11 cellular contexts compared by ENCODE assay signal in genomic region chr15:69443032-69443611, GRCh38. TPM values are rescaled to one million over a fixed set of nuclear protein-coding genes. Genes with fewer than 3 reads are reported as not detected.
DNase-seq lines count a peak whose midpoint lies in the region; ATAC-seq and TF ChIP-seq lines count a peak whose summit lies in the region.
"Had no signal": no experiment of that assay in that cellular context is flagged by ENCODE, and none has a peak within 500 bp of the region (broad histone marks: within the 10 kb centered on the region; RNA-seq: fewer than 3 reads in every experiment).

No MANE protein-coding gene starts in this region.

- TF ChIP-seq POLR2A in vagina (IDR thresholded peaks at IDR 0.05) = no peak

- intact Hi-C loops in activated CD8-positive, alpha-beta T cell treated with anti-CD3 and anti-CD28 coated beads for 36 hours (cut with micrococcal nuclease) = no loop called here
- intact Hi-C loops in vagina (cut with DNase I) = no loop called here

- H3K4me1 Mint-ChIP-seq in activated CD8-positive, alpha-beta memory T cell treated with anti-CD3 and anti-CD28 coated beads, Interleukin-2, amount 10 ng/mL, durations not matched to agents 7 days and 5 days = peaks cover 16% of the 10 kb centered on the region
- peaks cover 13% of the 10 kb centered on the region for H3K4me1 Mint-ChIP-seq in activated CD8-positive, alpha-beta T cell treated with anti-CD3 and anti-CD28 coated beads for 36 hours (ENCODE audit: low read depth)
- H3K4me1 Mint-ChIP-seq in stimulated activated memory B cell treated with anti-CD40 and anti-IgM and Interleukin-4, amounts not matched to agents 10 μg/mL and 1 μg/mL and 100 μg/mL, for 72 hours = peaks cover 8% of the 10 kb centered on the region
- H3K4me1 Mint-ChIP-seq in mesothelial cell of epicardium = no peaks in the 10 kb centered on the region

- no peak overlapping the region for H3K4me3 ChIP-seq in vagina
- H3K4me3 ChIP-seq: coronary artery had no signal

- peak overlapping the region; percentile 23 for H3K4me3 Mint-ChIP-seq in activated CD8-positive, alpha-beta memory T cell treated with anti-CD3 and anti-CD28 coated beads, Interleukin-2, amount 10 ng/mL, durations not matched to agents 7 days and 5 days
- H3K4me3 Mint-ChIP-seq in activated CD8-positive, alpha-beta T cell treated with anti-CD3 and anti-CD28 coated beads for 36 hours = no peak overlapping the region
- no peak overlapping the region for H3K4me3 Mint-ChIP-seq in stimulated activated memory B cell treated with anti-CD40 and anti-IgM and Interleukin-4, amounts not matched to agents 10 μg/mL and 1 μg/mL and 100 μg/mL, for 72 hours
- H3K4me3 Mint-ChIP-seq in mesothelial cell of epicardium = no peak overlapping the region

- H3K27ac Mint-ChIP-seq in activated CD8-positive, alpha-beta memory T cell treated with anti-CD3 and anti-CD28 coated beads, Interleukin-2, amount 10 ng/mL, durations not matched to agents 7 days and 5 days = peak overlapping the region; percentile 60
- H3K27ac Mint-ChIP-seq in activated CD8-positive, alpha-beta T cell treated with anti-CD3 and anti-CD28 coated beads for 36 hours = peak overlapping the region; percentile 25
- H3K27ac Mint-ChIP-seq in stimulated activated memory B cell treated with anti-CD40 and anti-IgM and Interleukin-4, amounts not matched to agents 10 μg/mL and 1 μg/mL and 100 μg/mL, for 72 hours = peak overlapping the region; percentile 75
- H3K27ac Mint-ChIP-seq in mesothelial cell of epicardium = no peak overlapping the region

- no peaks in the 10 kb centered on the region for H3K9me3 ChIP-seq in vagina

- no peak overlapping the region for H3K27ac ChIP-seq in vagina
- H3K27ac ChIP-seq: coronary artery had no signal

- CTCF ChIA-PET in activated CD8-positive, alpha-beta memory T cell treated with anti-CD3 and anti-CD28 coated beads, Interleukin-2, amount 10 ng/mL, durations not matched to agents 7 days and 5 days (lab: Charles Lee) = interaction anchor here (0.6 to 1.8 kb wide), 3 partner anchors 9 to 150 kb away, joined by 3 to 11 read pairs (median 5); partner anchors contain the start of gene RPLP1
- CTCF ChIA-PET in activated CD8-positive, alpha-beta T cell treated with anti-CD3 and anti-CD28 coated beads for 36 hours (lab: Charles Lee) = no interaction called here

- no peak for DNase-seq in activated CD8-positive, alpha-beta memory T cell treated with anti-CD3 and anti-CD28 coated beads, Interleukin-2, amount 10 ng/mL, durations not matched to agents 7 days and 5 days
- no peak for DNase-seq in activated CD8-positive, alpha-beta memory T cell treated with anti-CD3 and anti-CD28 coated beads for 24 hours
- DNase-seq in activated CD8-positive, alpha-beta T cell treated with anti-CD3 and anti-CD28 coated beads for 36 hours = no peak
- no peak for DNase-seq in vagina (ENCODE audit: extremely low spot score in 2 of 2)
- DNase-seq in T-helper 9 cell = no peak
- DNase-seq in mesothelial cell of epicardium (ENCODE audit: low spot score in 2 of 2, unreplicated experiment in 2 of 2) = no peak
- DNase-seq: foreskin melanocyte had no signal

- POLR2A ChIA-PET in activated CD8-positive, alpha-beta T cell treated with anti-CD3 and anti-CD28 coated beads for 36 hours (lab: Charles Lee) = interaction anchor here (0.6 to 3.0 kb wide), 2 partner anchors 9 to 357 kb away, joined by 3 to 14 read pairs; partner anchors contain the start of gene RPLP1

- no peak for TF ChIP-seq CTCF in activated CD8-positive, alpha-beta T cell treated with anti-CD3 and anti-CD28 coated beads for 36 hours (IDR thresholded peaks at IDR 0.05)
- TF ChIP-seq CTCF in vagina (IDR thresholded peaks at IDR 0.05) (no peak), mesothelial cell of epicardium (IDR thresholded peaks at IDR 0.05; ENCODE audit: unreplicated experiment) (no peak)

- ATAC-seq in activated CD8-positive, alpha-beta memory T cell treated with anti-CD3 and anti-CD28 coated beads, Interleukin-2, amount 10 ng/mL, durations not matched to agents 7 days and 5 days = peak; percentile 77
- ATAC-seq in HG02938 (IDR thresholded peaks at IDR 0.05; ENCODE audit: unreplicated experiment) = peak; percentile 67
- peak; percentile 90 for ATAC-seq in activated CD8-positive, alpha-beta T cell treated with anti-CD3 and anti-CD28 coated beads for 36 hours
- ATAC-seq in stimulated activated memory B cell treated with anti-CD40 and anti-IgM and Interleukin-4, amounts not matched to agents 10 μg/mL and 1 μg/mL and 100 μg/mL, for 72 hours = peak; percentile 91
- ATAC-seq: Panc1 had no signal

- no peaks in the 10 kb centered on the region for H3K4me1 ChIP-seq in vagina

- H3K27me3 ChIP-seq in vagina = no peaks in the 10 kb centered on the region

- H3K36me3 Mint-ChIP-seq in activated CD8-positive, alpha-beta memory T cell treated with anti-CD3 and anti-CD28 coated beads, Interleukin-2, amount 10 ng/mL, durations not matched to agents 7 days and 5 days = peaks cover 77% of the 10 kb centered on the region
- peaks cover 71% of the 10 kb centered on the region for H3K36me3 Mint-ChIP-seq in activated CD8-positive, alpha-beta T cell treated with anti-CD3 and anti-CD28 coated beads for 36 hours (ENCODE audit: low read depth)
- H3K36me3 Mint-ChIP-seq in stimulated activated memory B cell treated with anti-CD40 and anti-IgM and Interleukin-4, amounts not matched to agents 10 μg/mL and 1 μg/mL and 100 μg/mL, for 72 hours = no peaks in the 10 kb centered on the region
- H3K36me3 Mint-ChIP-seq in mesothelial cell of epicardium = peaks cover 24% of the 10 kb centered on the region

- no peaks in the 10 kb centered on the region for H3K9me3 Mint-ChIP-seq in activated CD8-positive, alpha-beta memory T cell treated with anti-CD3 and anti-CD28 coated beads, Interleukin-2, amount 10 ng/mL, durations not matched to agents 7 days and 5 days (ENCODE audit: low read depth)
- H3K9me3 Mint-ChIP-seq in activated CD8-positive, alpha-beta T cell treated with anti-CD3 and anti-CD28 coated beads for 36 hours = no peaks in the 10 kb centered on the region
- no peaks in the 10 kb centered on the region for H3K9me3 Mint-ChIP-seq in stimulated activated memory B cell treated with anti-CD40 and anti-IgM and Interleukin-4, amounts not matched to agents 10 μg/mL and 1 μg/mL and 100 μg/mL, for 72 hours
- H3K9me3 Mint-ChIP-seq in mesothelial cell of epicardium = no peaks in the 10 kb centered on the region

- no peaks in the 10 kb centered on the region for H3K27me3 Mint-ChIP-seq in activated CD8-positive, alpha-beta memory T cell treated with anti-CD3 and anti-CD28 coated beads, Interleukin-2, amount 10 ng/mL, durations not matched to agents 7 days and 5 days
- no peaks in the 10 kb centered on the region for H3K27me3 Mint-ChIP-seq in activated CD8-positive, alpha-beta T cell treated with anti-CD3 and anti-CD28 coated beads for 36 hours
- no peaks in the 10 kb centered on the region for H3K27me3 Mint-ChIP-seq in stimulated activated memory B cell treated with anti-CD40 and anti-IgM and Interleukin-4, amounts not matched to agents 10 μg/mL and 1 μg/mL and 100 μg/mL, for 72 hours
- H3K27me3 Mint-ChIP-seq in mesothelial cell of epicardium (ENCODE audit: low read depth) = no peaks in the 10 kb centered on the region

- no peaks in the 10 kb centered on the region for H3K36me3 ChIP-seq in vagina

RNA-seq across cellular contexts. Expression of gene RPLP1, which starts 9.5 kb away (rescaled TPM):
- total RNA-seq in activated CD8-positive, alpha-beta memory T cell treated with anti-CD3 and anti-CD28 coated beads, Interleukin-2, amount 10 ng/mL, durations not matched to agents 7 days and 5 days = 1,000 to 10,000 TPM; 1,405 to 1,605 TPM
- 1,000 to 10,000 TPM; 2,583 to 2,701 TPM for total RNA-seq in activated CD8-positive, alpha-beta T cell treated with anti-CD3 and anti-CD28 coated beads for 36 hours
- 1,258 TPM for total RNA-seq in vagina
- 1,296 to 1,333 TPM (median 1,329 TPM) in 3 replicates for total RNA-seq in mesothelial cell of epicardium

RNA-seq across cellular contexts. Expression of gene KIF23, which starts 29.0 kb away (rescaled TPM):
- 10 to 100 TPM; 70.9 to 81.1 TPM for total RNA-seq in activated CD8-positive, alpha-beta memory T cell treated with anti-CD3 and anti-CD28 coated beads, Interleukin-2, amount 10 ng/mL, durations not matched to agents 7 days and 5 days
- total RNA-seq in activated CD8-positive, alpha-beta T cell treated with anti-CD3 and anti-CD28 coated beads for 36 hours = 10 to 100 TPM; 45.4 to 47.0 TPM
- total RNA-seq in vagina (7.4 TPM), mesothelial cell of epicardium (37.8 to 43.5 TPM (median 38.7 TPM) in 3 replicates)
